2 cellular contexts compared by ENCODE assay signal in genomic region chr19:37389234-37389633, GRCh38.
TF ChIP-seq lines count a peak whose summit lies in the region.

No MANE protein-coding gene starts in this region.

TF ChIP-seq in liver, 16 proteins besides CTCF, POLR2A, EP300 and RAD21:
- TF ChIP-seq SP1 (IDR thresholded peaks at IDR 0.05) (no peak), NR2F2 (IDR thresholded peaks at IDR 0.05) (no peak), EGR1 (IDR thresholded peaks at IDR 0.05; ENCODE audit: low read depth in 2 of 2) (no peak), GABPA (IDR thresholded peaks at IDR 0.05 in 1 of 2, conservative IDR thresholded peaks at IDR 0.05 in 1 of 2) (no peak), FOXA2 (IDR thresholded peaks at IDR 0.05) (no peak), FOXA1 (IDR thresholded peaks at IDR 0.05) (no peak), ATF3 (IDR thresholded peaks at IDR 0.05) (no peak), HNF4A (conservative IDR thresholded peaks at IDR 0.05) (no peak), REST (IDR thresholded peaks at IDR 0.05) (no peak), YY1 (IDR thresholded peaks at IDR 0.05) (no peak), MAX (IDR thresholded peaks at IDR 0.05) (no peak), TAF1 (conservative IDR thresholded peaks at IDR 0.05) (no peak), JUND (IDR thresholded peaks at IDR 0.05) (no peak), ZBTB33 (IDR thresholded peaks at IDR 0.05) (no peak), HNF4G (IDR thresholded peaks at IDR 0.05) (no peak)

TF ChIP-seq in GM12878, 131 proteins besides CTCF, POLR2A, EP300 and RAD21:
- TF ChIP-seq ATF7 (IDR thresholded peaks at IDR 0.05; ENCODE audit: low read depth) (no peak), PML (IDR thresholded peaks at IDR 0.05; ENCODE audit: low read length) (no peak), FOXK2 (IDR thresholded peaks at IDR 0.05) (no peak), POU2F2 (IDR thresholded peaks at IDR 0.05; ENCODE audit: borderline replicate concordance, low read depth, low read length) (no peak), ZNF687 (IDR thresholded peaks at IDR 0.05) (no peak), ZNF274 (IDR thresholded peaks at IDR 0.05; ENCODE audit: insufficient read depth, insufficient read length) (no peak), ZNF592 (IDR thresholded peaks at IDR 0.05) (no peak), FOXM1 (IDR thresholded peaks at IDR 0.05; ENCODE audit: low read depth, low read length) (no peak), NR2C2 (IDR thresholded peaks at IDR 0.05; ENCODE audit: borderline replicate concordance, control insufficient read depth, insufficient read length, low read depth) (no peak), BCL3 (IDR thresholded peaks at IDR 0.05; ENCODE audit: borderline replicate concordance, insufficient read depth, low read depth, low read length, poor library complexity, severe bottlenecking) (no peak), STAT3 (IDR thresholded peaks at IDR 0.05; ENCODE audit: low read depth, low read length) (no peak), BCL11A (IDR thresholded peaks at IDR 0.05; ENCODE audit: low read depth, low read length) (no peak)
